ENCODE assay signal across 31 cellular contexts in the genomic region with DNA sequence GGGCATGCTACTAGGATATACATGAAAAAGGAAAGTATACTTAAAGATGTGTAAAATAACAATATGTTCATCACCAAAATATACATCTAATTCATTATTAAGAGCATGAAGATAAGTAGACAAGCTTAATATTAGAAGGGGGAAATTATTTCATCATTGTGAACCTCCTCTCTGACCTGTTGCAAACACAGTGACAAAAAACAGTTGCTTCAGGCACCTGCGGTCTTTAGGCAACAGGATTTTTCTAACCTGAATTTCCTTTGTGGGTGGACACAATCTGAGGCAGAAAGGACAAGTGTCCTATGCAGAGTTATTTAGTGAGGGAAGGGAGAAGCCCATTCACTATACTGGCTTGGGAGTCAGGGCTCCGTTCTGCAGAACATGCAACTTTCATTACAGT. TPM values are rescaled to one million over a fixed set of nuclear protein-coding genes. Genes with fewer than 3 reads are reported as not detected.
"Had no signal": no experiment of that assay in that cellular context is flagged by ENCODE, and none has a peak within 500 bp of the region (broad histone marks: within the 10 kb centered on the region; RNA-seq: fewer than 3 reads in every experiment).

No MANE protein-coding gene starts in this region.

- H3K9ac ChIP-seq: parathyroid adenoma had no signal

- H3K4me1 Mint-ChIP-seq: activated CD4-positive, alpha-beta memory T cell treated with anti-CD3 and anti-CD28 coated beads, Interleukin-2, amount 10 ng/mL, durations not matched to agents 7 days and 5 days; activated T-helper 17 cell treated with anti-CD3 and anti-CD28 coated beads, Interleukin-2, amount 50 U/mL, for 72 hours; stimulated activated effector memory CD8-positive, alpha-beta T cell treated with anti-CD3 and anti-CD28 coated beads, Interleukin-12 subunit alpha, Interleukin-12 subunit beta, amount 100 ng/mL, for 72 hours had no signal

- H3K9me3 ChIP-seq: breast epithelium, left ventricle myocardium inferior had no signal

- H3K27me3 Mint-ChIP-seq: activated T-helper 17 cell treated with anti-CD3 and anti-CD28 coated beads, Interleukin-2, amount 50 U/mL, for 72 hours had no signal

- H3K4me3 Mint-ChIP-seq: activated CD4-positive, alpha-beta memory T cell treated with anti-CD3 and anti-CD28 coated beads, Interleukin-2, amount 10 ng/mL, durations not matched to agents 7 days and 5 days; activated T-cell treated with anti-CD3 and anti-CD28 coated beads, Interleukin-2, amount 50 U/mL, for 24 hours; activated T-helper 17 cell treated with anti-CD3 and anti-CD28 coated beads, Interleukin-2, amount 50 U/mL, for 72 hours; nephron progenitor cell; stimulated activated effector memory CD8-positive, alpha-beta T cell treated with anti-CD3 and anti-CD28 coated beads, Interleukin-12 subunit alpha, Interleukin-12 subunit beta, amount 100 ng/mL, for 72 hours; stimulated activated naive CD8-positive, alpha-beta T cell treated with anti-CD3 and anti-CD28 coated beads, Interleukin-15, Interleukin-2, amounts not matched to agents 100 ng/mL and 50 ng/mL, for 24 hours; T-helper 1 cell treated with Interleukin-12 subunit alpha and Interleukin-12 subunit beta and Interleukin-4 antibody, amounts not matched to agents 30 μg/mL and 1 μg/mL, for 36 hours had no signal

- H3K79me2 ChIP-seq: parathyroid adenoma had no signal

- H3K27ac Mint-ChIP-seq: activated CD4-positive, alpha-beta memory T cell treated with anti-CD3 and anti-CD28 coated beads, Interleukin-2, amount 10 ng/mL, durations not matched to agents 7 days and 5 days; activated T-cell treated with anti-CD3 and anti-CD28 coated beads, Interleukin-2, amount 50 U/mL, for 24 hours; activated T-helper 17 cell treated with anti-CD3 and anti-CD28 coated beads, Interleukin-2, amount 50 U/mL, for 72 hours; nephron progenitor cell; stimulated activated effector memory CD8-positive, alpha-beta T cell treated with anti-CD3 and anti-CD28 coated beads, Interleukin-12 subunit alpha, Interleukin-12 subunit beta, amount 100 ng/mL, for 72 hours; stimulated activated naive CD8-positive, alpha-beta T cell treated with anti-CD3 and anti-CD28 coated beads, Interleukin-15, Interleukin-2, amounts not matched to agents 100 ng/mL and 50 ng/mL, for 24 hours; T-helper 1 cell treated with Interleukin-12 subunit alpha and Interleukin-12 subunit beta and Interleukin-4 antibody, amounts not matched to agents 30 μg/mL and 1 μg/mL, for 36 hours had no signal

- H3K4me1 ChIP-seq: breast epithelium, parathyroid adenoma had no signal

- H3K36me3 ChIP-seq: breast epithelium, left ventricle myocardium inferior had no signal

- H3K9me3 Mint-ChIP-seq: activated CD4-positive, alpha-beta memory T cell treated with anti-CD3 and anti-CD28 coated beads, Interleukin-2, amount 10 ng/mL, durations not matched to agents 7 days and 5 days; activated T-cell treated with anti-CD3 and anti-CD28 coated beads, Interleukin-2, amount 50 U/mL, for 24 hours; activated T-helper 17 cell treated with anti-CD3 and anti-CD28 coated beads, Interleukin-2, amount 50 U/mL, for 72 hours; stimulated activated effector memory CD8-positive, alpha-beta T cell treated with anti-CD3 and anti-CD28 coated beads, Interleukin-12 subunit alpha, Interleukin-12 subunit beta, amount 100 ng/mL, for 72 hours; stimulated activated naive CD8-positive, alpha-beta T cell treated with anti-CD3 and anti-CD28 coated beads, Interleukin-15, Interleukin-2, amounts not matched to agents 100 ng/mL and 50 ng/mL, for 24 hours; T-helper 1 cell treated with Interleukin-12 subunit alpha and Interleukin-12 subunit beta and Interleukin-4 antibody, amounts not matched to agents 30 μg/mL and 1 μg/mL, for 36 hours had no signal

- H2AFZ ChIP-seq: parathyroid adenoma had no signal

- DNase-seq: activated CD4-positive, alpha-beta memory T cell treated with anti-CD3 and anti-CD28 coated beads, Interleukin-2, amount 10 ng/mL, durations not matched to agents 7 days and 5 days; activated CD4-positive, alpha-beta T cell treated with anti-CD3 and anti-CD28 coated beads for 48 hours; activated CD8-positive, alpha-beta memory T cell treated with anti-CD3 and anti-CD28 coated beads, Interleukin-2, amount 50 U/mL, for 48 hours; activated gamma-delta T cell treated with Interleukin-2 at 50 U/mL for 16 hours; activated naive CD4-positive, alpha-beta T cell treated with anti-CD3 and anti-CD28 coated beads, Interleukin-2, amount 50 U/mL, for 16 hours; activated T-cell treated with anti-CD3 and anti-CD28 coated beads, Interleukin-2, amount 50 U/mL, for 24 hours; amniotic stem cell; central memory CD4-positive, alpha-beta T cell; foreskin fibroblast; islet precursor cell; left ventricle myocardium inferior; mesendoderm; nephron progenitor cell; right cardiac atrium; stimulated activated CD4-positive, alpha-beta T cell treated with anti-CD3 and anti-CD28 coated beads, Interleukin-12 subunit alpha, Interleukin-12 subunit beta, amount 100 ng/mL, for 4 hours; stimulated activated CD4-positive, alpha-beta T cell treated with anti-CD3 and anti-CD28 coated beads, Interleukin-4, amount 100 ng/mL, for 24 hours; substantia nigra; T-helper 9 cell had no signal

- H3K27ac ChIP-seq: breast epithelium, left ventricle myocardium inferior, parathyroid adenoma, skin epidermis, VCaP had no signal

- H3K4me3 ChIP-seq: breast epithelium, left ventricle myocardium inferior, lung, skin epidermis had no signal

- ATAC-seq: activated CD4-positive, CD25-positive, alpha-beta regulatory T cell treated with anti-CD3 and anti-CD28 coated beads, Interleukin-2, amount 50 U/mL, for 24 hours; activated T-helper 17 cell treated with anti-CD3 and anti-CD28 coated beads, Interleukin-2, amount 50 U/mL, for 72 hours; esophagus mucosa; stimulated activated effector memory CD8-positive, alpha-beta T cell treated with anti-CD3 and anti-CD28 coated beads, Interleukin-12 subunit alpha, Interleukin-12 subunit beta, amount 100 ng/mL, for 72 hours had no signal

- H3K36me3 Mint-ChIP-seq: stimulated activated effector memory CD8-positive, alpha-beta T cell treated with anti-CD3 and anti-CD28 coated beads, Interleukin-12 subunit alpha, Interleukin-12 subunit beta, amount 100 ng/mL, for 72 hours had no signal

- FAIRE-seq: TTC549, urothelium cell line had no signal

RNA-seq across cellular contexts. Expression of a gene that starts 6.3 kb away (rescaled TPM):
- total RNA-seq: activated CD4-positive, alpha-beta memory T cell treated with anti-CD3 and anti-CD28 coated beads, Interleukin-2, amount 10 ng/mL, durations not matched to agents 7 days and 5 days; activated T-helper 17 cell treated with anti-CD3 and anti-CD28 coated beads, Interleukin-2, amount 50 U/mL, for 72 hours; left ventricle myocardium inferior had no signal
